In genomic region chr5:16271851-16272250, GRCh38 we compare ENCODE assay signal across 1 cellular context.
A peak's percentile ranks its signal among the peaks of the same experiment; 100 is the strongest.
TF ChIP-seq lines count a peak whose summit lies in the region.

No MANE protein-coding gene starts in this region.

TF ChIP-seq in HepG2, 621 proteins besides CTCF, POLR2A, EP300 and RAD21 (continued from another document and continues in another):
- TF ChIP-seq TFDP2 (CRISPR knock-in tag; IDR thresholded peaks at IDR 0.05) (no peak), MLX (CRISPR knock-in tag; IDR thresholded peaks at IDR 0.05) (no peak), ZC3H13 (CRISPR knock-in tag; IDR thresholded peaks at IDR 0.05) (no peak), ZNF597 (CRISPR knock-in tag; IDR thresholded peaks at IDR 0.05) (no peak), ZNF788 (CRISPR knock-in tag; IDR thresholded peaks at IDR 0.05; ENCODE audit: borderline replicate concordance) (no peak), ZNF564 (CRISPR knock-in tag; IDR thresholded peaks at IDR 0.05) (no peak), PBX3 (CRISPR knock-in tag; IDR thresholded peaks at IDR 0.05; ENCODE audit: borderline replicate concordance) (no peak), ZNF432 (CRISPR knock-in tag; IDR thresholded peaks at IDR 0.05; ENCODE audit: borderline replicate concordance) (no peak), NAIF1 (CRISPR knock-in tag; IDR thresholded peaks at IDR 0.05; ENCODE audit: borderline replicate concordance) (no peak), ZBTB4 (CRISPR knock-in tag; IDR thresholded peaks at IDR 0.05; ENCODE audit: borderline replicate concordance) (no peak), ZNF44 (CRISPR knock-in tag; IDR thresholded peaks at IDR 0.05) (no peak), NR1H2 (CRISPR knock-in tag; IDR thresholded peaks at IDR 0.05; ENCODE audit: borderline replicate concordance, low read depth) (no peak), PAXIP1 (CRISPR knock-in tag; conservative IDR thresholded peaks at IDR 0.05) (no peak), ZSCAN9 (CRISPR knock-in tag; IDR thresholded peaks at IDR 0.05; ENCODE audit: borderline replicate concordance) (no peak), GMEB1 (CRISPR knock-in tag; IDR thresholded peaks at IDR 0.05; ENCODE audit: borderline replicate concordance) (no peak), ZNF75D (CRISPR knock-in tag; IDR thresholded peaks at IDR 0.05; ENCODE audit: borderline replicate concordance) (no peak), HOXA7 (CRISPR knock-in tag; IDR thresholded peaks at IDR 0.05) (no peak), SOX5 (CRISPR knock-in tag; IDR thresholded peaks at IDR 0.05; ENCODE audit: borderline replicate concordance) (peak; percentile 57), ZNF382 (CRISPR knock-in tag; IDR thresholded peaks at IDR 0.05; ENCODE audit: borderline replicate concordance) (no peak), NBN (conservative IDR thresholded peaks at IDR 0.05) (no peak), FOXA3 (CRISPR knock-in tag; IDR thresholded peaks at IDR 0.05) (0 out of 2 replicates have a peak, but pooled peaks have one; percentile 18), ZFP36 (IDR thresholded peaks at IDR 0.05; ENCODE audit: borderline replicate concordance, low read depth, low read length, partially characterized antibody) (no peak), YY1 (IDR thresholded peaks at IDR 0.05; ENCODE audit: insufficient read depth, insufficient replicate concordance, low read depth, low read length) (no peak), CENPT (CRISPR knock-in tag; IDR thresholded peaks at IDR 0.05; ENCODE audit: low read depth) (no peak), GPN1 (CRISPR knock-in tag; IDR thresholded peaks at IDR 0.05; ENCODE audit: borderline replicate concordance) (no peak), GZF1 (CRISPR knock-in tag; IDR thresholded peaks at IDR 0.05) (no peak), ISX (CRISPR knock-in tag; conservative IDR thresholded peaks at IDR 0.05) (no peak), ZNF570 (CRISPR knock-in tag; IDR thresholded peaks at IDR 0.05; ENCODE audit: borderline replicate concordance) (no peak), ZNF687 (CRISPR knock-in tag; IDR thresholded peaks at IDR 0.05) (no peak), BRCA1 (CRISPR knock-in tag; IDR thresholded peaks at IDR 0.05) (no peak), ZNF710 (CRISPR knock-in tag; IDR thresholded peaks at IDR 0.05; ENCODE audit: borderline replicate concordance) (no peak), TARDBP (CRISPR knock-in tag; IDR thresholded peaks at IDR 0.05) (no peak), ZNF510 (CRISPR knock-in tag; IDR thresholded peaks at IDR 0.05; ENCODE audit: low read depth) (no peak)
